ENCODE assay signal across 22 cellular contexts in the genomic region with DNA sequence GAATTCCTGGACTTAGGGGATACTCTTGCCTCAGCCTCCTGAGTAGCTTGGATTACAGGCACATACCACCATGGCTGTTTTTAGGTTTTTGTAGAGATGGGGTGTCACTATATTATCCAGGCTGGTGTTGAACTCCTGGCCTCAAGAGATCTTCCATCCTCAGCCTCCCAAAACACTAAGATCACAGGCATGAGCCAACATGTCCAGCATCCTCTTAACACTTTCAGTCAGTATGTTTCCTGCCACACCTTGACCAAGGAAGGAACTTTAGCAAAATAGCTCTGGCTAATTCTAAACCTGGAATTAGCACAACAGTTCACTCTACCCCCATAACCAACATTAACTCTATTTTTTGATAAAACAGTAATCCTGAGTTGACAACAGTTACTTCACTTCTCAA. TPM values are rescaled to one million over a fixed set of nuclear protein-coding genes. Genes with fewer than 3 reads are reported as not detected.
DNase-seq lines count a peak whose midpoint lies in the region; ATAC-seq and TF ChIP-seq lines count a peak whose summit lies in the region.
"Had no signal": no experiment of that assay in that cellular context is flagged by ENCODE, and none has a peak within 500 bp of the region (broad histone marks: within the 10 kb centered on the region; RNA-seq: fewer than 3 reads in every experiment).

No MANE protein-coding gene starts in this region.

- no peak for ATAC-seq in activated T-cell treated with anti-CD3 and anti-CD28 coated beads, Interleukin-2, amount 50 U/mL, for 72 hours (replicated peaks in 1 of 2)
- ATAC-seq in activated T-cell treated with anti-CD3 and anti-CD28 coated beads, Interleukin-2, amount 50 U/mL, for 4 hours: no peak
- ATAC-seq in activated CD8-positive, alpha-beta T cell treated with anti-CD3 and anti-CD28 coated beads, Interleukin-2, amount 10 ng/mL, durations not matched to agents 7 days and 5 days: no peak
- ATAC-seq in HG02571 (IDR thresholded peaks at IDR 0.05; ENCODE audit: unreplicated experiment): no peak
- ATAC-seq: A549, GM12878, K562, PC-3 had no signal

- CTCF ChIA-PET in activated CD8-positive, alpha-beta T cell treated with anti-CD3 and anti-CD28 coated beads, Interleukin-2, amount 10 ng/mL, durations not matched to agents 7 days and 5 days (lab: Charles Lee): interaction anchor here (0.9 kb wide), 1 partner anchor 34 kb away, joined by 3 read pairs; no protein-coding TSS in a partner anchor

- in situ Hi-C loops in ACHN (cut with HindIII; ENCODE audit: low pct_ligation_motif_present, low pct_unique_long_range_greater_than_20kb, low sequenced_read_pairs): no loop called here

- H3K27ac ChIP-seq in epithelial cell of prostate: peak overlapping the region; percentile 53
- H3K27ac ChIP-seq: A549; BLaER1 treated with 17β-estradiol and CSF1 and Interleukin-3, amounts not matched to agents 10 nM and 100 nM; GM23248; RWPE1 had no signal

- no peaks in the 10 kb centered on the region for H3K27me3 Mint-ChIP-seq in activated T-cell treated with anti-CD3 and anti-CD28 coated beads, Interleukin-2, amount 50 U/mL, for 72 hours (ENCODE audit: low read depth)
- no peaks in the 10 kb centered on the region for H3K27me3 Mint-ChIP-seq in activated T-cell treated with anti-CD3 and anti-CD28 coated beads, Interleukin-2, amount 50 U/mL, for 4 hours (ENCODE audit: low read depth)
- no peaks in the 10 kb centered on the region for H3K27me3 Mint-ChIP-seq in HFFc6 (ENCODE audit: insufficient read depth)
- H3K27me3 Mint-ChIP-seq in activated CD8-positive, alpha-beta T cell treated with anti-CD3 and anti-CD28 coated beads, Interleukin-2, amount 10 ng/mL, durations not matched to agents 7 days and 5 days (ENCODE audit: low read depth): no peaks in the 10 kb centered on the region

- peaks cover 2 to 14% of the 10 kb centered on the region in 2 donors for H3K36me3 Mint-ChIP-seq in activated T-cell treated with anti-CD3 and anti-CD28 coated beads, Interleukin-2, amount 50 U/mL, for 72 hours (ENCODE audit: insufficient read depth in 2 of 2)
- H3K36me3 Mint-ChIP-seq in activated T-cell treated with anti-CD3 and anti-CD28 coated beads, Interleukin-2, amount 50 U/mL, for 4 hours (ENCODE audit: insufficient read depth): peaks cover 22% of the 10 kb centered on the region
- H3K36me3 Mint-ChIP-seq in HFFc6 (ENCODE audit: low read depth): peaks cover 13% of the 10 kb centered on the region
- peaks cover 23% of the 10 kb centered on the region for H3K36me3 Mint-ChIP-seq in activated CD8-positive, alpha-beta T cell treated with anti-CD3 and anti-CD28 coated beads, Interleukin-2, amount 10 ng/mL, durations not matched to agents 7 days and 5 days (ENCODE audit: low read depth)

- POLR2A ChIA-PET in activated CD8-positive, alpha-beta T cell treated with anti-CD3 and anti-CD28 coated beads, Interleukin-2, amount 10 ng/mL, durations not matched to agents 7 days and 5 days (lab: Charles Lee): no interaction called here

- peak overlapping the region; percentile 84 for H3K27ac Mint-ChIP-seq in activated T-cell treated with anti-CD3 and anti-CD28 coated beads, Interleukin-2, amount 50 U/mL, for 72 hours
- 0 out of 2 replicates have a peak overlapping the region, but pooled peaks have one; percentile 11 for H3K27ac Mint-ChIP-seq in HFFc6
- H3K27ac Mint-ChIP-seq in activated CD8-positive, alpha-beta T cell treated with anti-CD3 and anti-CD28 coated beads, Interleukin-2, amount 10 ng/mL, durations not matched to agents 7 days and 5 days: peak overlapping the region; percentile 46

- no peak for DNase-seq in activated T-cell treated with anti-CD3 and anti-CD28 coated beads, Interleukin-2, amount 50 U/mL, for 72 hours
- no peak for DNase-seq in activated T-cell treated with anti-CD3 and anti-CD28 coated beads, Interleukin-2, amount 50 U/mL, for 4 hours
- DNase-seq in HFFc6 (no peak), epithelial cell of prostate (ENCODE audit: low read depth, low spot score) (no peak), ACHN (no peak)
- no peak for DNase-seq in activated CD8-positive, alpha-beta T cell treated with anti-CD3 and anti-CD28 coated beads, Interleukin-2, amount 10 ng/mL, durations not matched to agents 7 days and 5 days
- DNase-seq in activated CD8-positive, alpha-beta memory T cell treated with anti-CD3 and anti-CD28 coated beads for 24 hours: no peak
- DNase-seq: CD8-positive, alpha-beta memory T cell; DMS53; EL; GM23248; NCI-H1417; NCI-H187 treated with DMSO at 0.1 percent for 48 hours; NCI-H345; NCI-H524 treated with DMSO at 0.1 percent for 48 hours; PC-3 had no signal

- no peak overlapping the region for H3K4me3 Mint-ChIP-seq in activated T-cell treated with anti-CD3 and anti-CD28 coated beads, Interleukin-2, amount 50 U/mL, for 72 hours
- no peak overlapping the region for H3K4me3 Mint-ChIP-seq in activated T-cell treated with anti-CD3 and anti-CD28 coated beads, Interleukin-2, amount 50 U/mL, for 4 hours
- no peak overlapping the region for H3K4me3 Mint-ChIP-seq in HFFc6
- no peak overlapping the region for H3K4me3 Mint-ChIP-seq in activated CD8-positive, alpha-beta T cell treated with anti-CD3 and anti-CD28 coated beads, Interleukin-2, amount 10 ng/mL, durations not matched to agents 7 days and 5 days
- H3K4me3 Mint-ChIP-seq: CD8-positive, alpha-beta memory T cell had no signal

- no peaks in the 10 kb centered on the region for H3K9me3 Mint-ChIP-seq in activated T-cell treated with anti-CD3 and anti-CD28 coated beads, Interleukin-2, amount 50 U/mL, for 72 hours
- no peaks in the 10 kb centered on the region for H3K9me3 Mint-ChIP-seq in activated T-cell treated with anti-CD3 and anti-CD28 coated beads, Interleukin-2, amount 50 U/mL, for 4 hours
- no peaks in the 10 kb centered on the region for H3K9me3 Mint-ChIP-seq in HFFc6
- no peaks in the 10 kb centered on the region for H3K9me3 Mint-ChIP-seq in activated CD8-positive, alpha-beta T cell treated with anti-CD3 and anti-CD28 coated beads, Interleukin-2, amount 10 ng/mL, durations not matched to agents 7 days and 5 days (ENCODE audit: insufficient read depth)
- H3K9me3 Mint-ChIP-seq: CD8-positive, alpha-beta memory T cell had no signal

- no peak for TF ChIP-seq CTCF in HFFc6 (IDR thresholded peaks at IDR 0.05)

- no peaks in the 10 kb centered on the region for H3K4me1 Mint-ChIP-seq in activated T-cell treated with anti-CD3 and anti-CD28 coated beads, Interleukin-2, amount 50 U/mL, for 72 hours (ENCODE audit: low read depth)
- no peaks in the 10 kb centered on the region for H3K4me1 Mint-ChIP-seq in activated T-cell treated with anti-CD3 and anti-CD28 coated beads, Interleukin-2, amount 50 U/mL, for 4 hours (ENCODE audit: low read depth)
- H3K4me1 Mint-ChIP-seq in HFFc6 (ENCODE audit: low read depth): peaks cover 5% of the 10 kb centered on the region; the same call in 1 of the 2 replicates
- peaks cover 6% of the 10 kb centered on the region for H3K4me1 Mint-ChIP-seq in activated CD8-positive, alpha-beta T cell treated with anti-CD3 and anti-CD28 coated beads, Interleukin-2, amount 10 ng/mL, durations not matched to agents 7 days and 5 days (ENCODE audit: low read depth)
- H3K4me1 Mint-ChIP-seq: CD8-positive, alpha-beta memory T cell had no signal

RNA-seq across cellular contexts. Expression of gene DNAJB7, which starts 27.2 kb away (rescaled TPM):
- not detected for total RNA-seq in activated T-cell treated with anti-CD3 and anti-CD28 coated beads, Interleukin-2, amount 50 U/mL, for 72 hours
- total RNA-seq in activated T-cell treated with anti-CD3 and anti-CD28 coated beads, Interleukin-2, amount 50 U/mL, for 4 hours: not detected
- not detected for total RNA-seq in HFFc6 (2021; fragmentation: NEBNext Ultra II Directional; extraction: Animal tissue kit (Norgen Biotek cat#: 25700))
- total RNA-seq in activated CD8-positive, alpha-beta T cell treated with anti-CD3 and anti-CD28 coated beads, Interleukin-2, amount 10 ng/mL, durations not matched to agents 7 days and 5 days: not detected
- total RNA-seq: CD8-positive, alpha-beta memory T cell; GM12878; GM23248; K562; PC-3 had no signal

RNA-seq across cellular contexts. Expression of gene XPNPEP3, which starts 32.2 kb away (rescaled TPM):
- total RNA-seq in activated T-cell treated with anti-CD3 and anti-CD28 coated beads, Interleukin-2, amount 50 U/mL, for 72 hours: 10 to 100 TPM; 19.5 to 22.5 TPM
- total RNA-seq in activated T-cell treated with anti-CD3 and anti-CD28 coated beads, Interleukin-2, amount 50 U/mL, for 4 hours: 10 to 100 TPM; 16.7 to 24.7 (median 22.3) TPM
- total RNA-seq in HFFc6 (2021; fragmentation: NEBNext Ultra II Directional; extraction: Animal tissue kit (Norgen Biotek cat#: 25700)): 10 to 100 TPM; 22.7 to 30.5 (median 29.0) TPM
- total RNA-seq in activated CD8-positive, alpha-beta T cell treated with anti-CD3 and anti-CD28 coated beads, Interleukin-2, amount 10 ng/mL, durations not matched to agents 7 days and 5 days: 10 to 100 TPM; 14.6 TPM

RNA-seq across cellular contexts. Expression of gene ST13, which starts 32.7 kb away (rescaled TPM):
- 100 to 1,000 TPM; 194 to 217 TPM for total RNA-seq in activated T-cell treated with anti-CD3 and anti-CD28 coated beads, Interleukin-2, amount 50 U/mL, for 72 hours
- 100 to 1,000 TPM; 243 to 270 (median 253) TPM for total RNA-seq in activated T-cell treated with anti-CD3 and anti-CD28 coated beads, Interleukin-2, amount 50 U/mL, for 4 hours
- total RNA-seq in HFFc6 (2021; fragmentation: NEBNext Ultra II Directional; extraction: Animal tissue kit (Norgen Biotek cat#: 25700)): 100 to 1,000 TPM; 236 to 251 (median 243) TPM
- 100 to 1,000 TPM; 141 to 148 TPM for total RNA-seq in activated CD8-positive, alpha-beta T cell treated with anti-CD3 and anti-CD28 coated beads, Interleukin-2, amount 10 ng/mL, durations not matched to agents 7 days and 5 days

Comparison
In these comparisons a context has a peak if more than half of its experiments do, and no peak if none do; other contexts are left out.
1. H3K27ac Mint-ChIP-seq: peak in every context shown above with its lines; median percentile 84 in activated T-cell treated with anti-CD3 and anti-CD28 coated beads, Interleukin-2, amount 50 U/mL, for 72 hours; 46 in activated CD8-positive, alpha-beta T cell treated with anti-CD3 and anti-CD28 coated beads, Interleukin-2, amount 10 ng/mL, durations not matched to agents 7 days and 5 days; 11 in HFFc6.